In genomic region chr12:62003217-62003616, GRCh38 we compare ENCODE assay signal across 32 cellular contexts.
"Had no signal": no experiment of that assay in that cellular context is flagged by ENCODE, and none has a peak within 500 bp of the region (broad histone marks: within the 10 kb centered on the region; RNA-seq: fewer than 3 reads in every experiment).

No MANE protein-coding gene starts in this region.

- H3K9me3 ChIP-seq: ovary, psoas muscle, spleen, suprapubic skin, testis, tibial artery, transverse colon, vagina had no signal

- H3K27me3 Mint-ChIP-seq: natural killer cell treated with Interleukin-12 subunit alpha and Interleukin-12 subunit beta and Interleukin-15 and Interleukin-18, amount 100 ng/mL, for 72 hours; progenitor cell of endocrine pancreas; stimulated activated naive CD8-positive, alpha-beta T cell treated with anti-CD3 and anti-CD28 coated beads, Interleukin-15, amount 100 ng/mL, for 72 hours had no signal

- H3K9ac ChIP-seq: parathyroid adenoma had no signal

- H3K4me2 ChIP-seq: smooth muscle cell had no signal

- FAIRE-seq: urothelium cell line had no signal

- H2AFZ ChIP-seq: parathyroid adenoma had no signal

- DNase-seq: naive thymus-derived CD8-positive, alpha-beta T cell; nephron progenitor cell; occipital lobe; ovary; posterior cingulate gyrus; psoas muscle; right cardiac atrium; spleen; stimulated activated CD4-positive, alpha-beta T cell treated with anti-CD3 and anti-CD28 coated beads, Interleukin-12 subunit alpha, Interleukin-12 subunit beta, amount 100 ng/mL, for 4 hours; stimulated activated CD4-positive, alpha-beta T cell treated with anti-CD3 and anti-CD28 coated beads, Interleukin-1b, Interleukin-23, amount 100 ng/mL, for 48 hours; stimulated activated CD4-positive, alpha-beta T cell treated with anti-CD3 and anti-CD28 coated beads, Interleukin-4, amount 100 ng/mL, for 1 hour; stimulated activated CD4-positive, alpha-beta T cell treated with anti-CD3 and anti-CD28 coated beads, Interleukin-4, amount 100 ng/mL, for 4 hours; stimulated activated CD8-positive, alpha-beta memory T cell treated with anti-CD3 and anti-CD28 coated beads, Interleukin-4, amount 100 ng/mL, for 48 hours; stimulated activated naive CD4-positive, alpha-beta T cell; stimulated activated naive CD8-positive, alpha-beta T cell treated with anti-CD3 and anti-CD28 coated beads, Interleukin-15, amount 100 ng/mL, for 72 hours; stimulated activated naive CD8-positive, alpha-beta T cell treated with anti-CD3 and anti-CD28 coated beads, Interleukin-15, Interleukin-2, amounts not matched to agents 100 U/mL and 50 U/mL, for 24 hours; substantia nigra; testis; tibial artery; transverse colon had no signal

- H3K4me3 Mint-ChIP-seq: naive thymus-derived CD8-positive, alpha-beta T cell; natural killer cell treated with Interleukin-12 subunit alpha and Interleukin-12 subunit beta and Interleukin-15 and Interleukin-18, amount 100 ng/mL, for 72 hours; nephron progenitor cell; neural crest cell; stimulated activated memory B cell treated with anti-CD40 and anti-IgM and Interleukin-4, amounts not matched to agents 10 μg/mL and 1 μg/mL and 100 μg/mL, for 72 hours; stimulated activated naive CD8-positive, alpha-beta T cell treated with anti-CD3 and anti-CD28 coated beads, Interleukin-15, amount 100 ng/mL, for 72 hours; type B pancreatic cell had no signal

- ATAC-seq: naive thymus-derived CD8-positive, alpha-beta T cell; natural killer cell treated with Interleukin-12 subunit alpha and Interleukin-12 subunit beta and Interleukin-15 and Interleukin-18, amount 100 ng/mL, for 72 hours; psoas muscle; right cardiac atrium; sciatic nerve; stimulated activated memory B cell treated with anti-CD40 and anti-IgM and Interleukin-4, amounts not matched to agents 10 μg/mL and 1 μg/mL and 100 μg/mL, for 72 hours; stimulated activated naive CD8-positive, alpha-beta T cell treated with anti-CD3 and anti-CD28 coated beads, Interleukin-15, amount 100 ng/mL, for 72 hours; stimulated activated naive CD8-positive, alpha-beta T cell treated with anti-CD3 and anti-CD28 coated beads, Interleukin-15, Interleukin-2, amounts not matched to agents 100 U/mL and 50 U/mL, for 24 hours had no signal

- H3K27ac ChIP-seq: ovary, parathyroid adenoma, psoas muscle, skin epidermis, suprapubic skin, testis, tibial artery, transverse colon, vagina had no signal

- H3K79me2 ChIP-seq: parathyroid adenoma had no signal

- H3K4me1 ChIP-seq: parathyroid adenoma, psoas muscle, suprapubic skin, testis, tibial artery, transverse colon, vagina had no signal

- H3K36me3 Mint-ChIP-seq: naive thymus-derived CD8-positive, alpha-beta T cell; natural killer cell treated with Interleukin-12 subunit alpha and Interleukin-12 subunit beta and Interleukin-15 and Interleukin-18, amount 100 ng/mL, for 72 hours; stimulated activated memory B cell treated with anti-CD40 and anti-IgM and Interleukin-4, amounts not matched to agents 10 μg/mL and 1 μg/mL and 100 μg/mL, for 72 hours; type B pancreatic cell had no signal

- H3K27ac Mint-ChIP-seq: naive thymus-derived CD8-positive, alpha-beta T cell; natural killer cell treated with Interleukin-12 subunit alpha and Interleukin-12 subunit beta and Interleukin-15 and Interleukin-18, amount 100 ng/mL, for 72 hours; nephron progenitor cell; progenitor cell of endocrine pancreas; stimulated activated memory B cell treated with anti-CD40 and anti-IgM and Interleukin-4, amounts not matched to agents 10 μg/mL and 1 μg/mL and 100 μg/mL, for 72 hours; stimulated activated naive CD8-positive, alpha-beta T cell treated with anti-CD3 and anti-CD28 coated beads, Interleukin-15, amount 100 ng/mL, for 72 hours; type B pancreatic cell had no signal

- H3K4me3 ChIP-seq: ovary, psoas muscle, skin epidermis, smooth muscle cell, spleen, suprapubic skin, testis, tibial artery, transverse colon, vagina had no signal

- H3K27me3 ChIP-seq: ovary, spleen, suprapubic skin, testis, tibial artery, transverse colon, vagina had no signal

- H3K36me3 ChIP-seq: ovary, spleen, suprapubic skin, tibial artery, transverse colon, vagina had no signal

- H3K9me3 Mint-ChIP-seq: naive thymus-derived CD8-positive, alpha-beta T cell; natural killer cell treated with Interleukin-12 subunit alpha and Interleukin-12 subunit beta and Interleukin-15 and Interleukin-18, amount 100 ng/mL, for 72 hours; nephron progenitor cell; neural crest cell; stimulated activated memory B cell treated with anti-CD40 and anti-IgM and Interleukin-4, amounts not matched to agents 10 μg/mL and 1 μg/mL and 100 μg/mL, for 72 hours; stimulated activated naive CD8-positive, alpha-beta T cell treated with anti-CD3 and anti-CD28 coated beads, Interleukin-15, amount 100 ng/mL, for 72 hours; type B pancreatic cell had no signal

- H3K4me1 Mint-ChIP-seq: nephron progenitor cell; neural crest cell; stimulated activated memory B cell treated with anti-CD40 and anti-IgM and Interleukin-4, amounts not matched to agents 10 μg/mL and 1 μg/mL and 100 μg/mL, for 72 hours; stimulated activated naive CD8-positive, alpha-beta T cell treated with anti-CD3 and anti-CD28 coated beads, Interleukin-15, amount 100 ng/mL, for 72 hours had no signal
